8 cellular contexts compared by ENCODE assay signal in genomic region chr4:180134116-180134866, GRCh38.
DNase-seq lines count a peak whose midpoint lies in the region; ATAC-seq and TF ChIP-seq lines count a peak whose summit lies in the region.

No MANE protein-coding gene starts in this region.

- H3K9me3 ChIP-seq in adipocyte (ENCODE audit: control insufficient read depth, low read length): no peaks in the 10 kb centered on the region

- H3K36me3 ChIP-seq in adipocyte (ENCODE audit: control insufficient read depth, insufficient read depth, low read length, severe bottlenecking): no peaks in the 10 kb centered on the region

- peak overlapping the region; percentile 76 for H3K27ac Mint-ChIP-seq in nephron progenitor cell
- H3K27ac Mint-ChIP-seq in natural killer cell treated with Interleukin-12 subunit alpha and Interleukin-12 subunit beta and Interleukin-15 and Interleukin-18, amount 100 ng/mL, for 72 hours: no peak overlapping the region

- DNase-seq in GM12865 (ENCODE audit: low read depth) (peak; percentile 55), adipocyte (ENCODE audit: low read depth) (no peak), nephron progenitor cell (peak; percentile 42), NCI-H526 treated with DMSO at 0.1 percent for 48 hours (lab: John Stamatoyannopoulos, UW) (no peak), Kasumi-1 (lab: John Stamatoyannopoulos, UW) (no peak)
- no peak for DNase-seq in natural killer cell treated with Interleukin-12 subunit alpha and Interleukin-12 subunit beta and Interleukin-15 and Interleukin-18, amount 100 ng/mL, for 72 hours (ENCODE audit: low spot score)

- peaks cover 13% of the 10 kb centered on the region for H3K4me1 Mint-ChIP-seq in nephron progenitor cell
- no peaks in the 10 kb centered on the region for H3K4me1 Mint-ChIP-seq in natural killer cell treated with Interleukin-12 subunit alpha and Interleukin-12 subunit beta and Interleukin-15 and Interleukin-18, amount 100 ng/mL, for 72 hours (ENCODE audit: low read depth in 2 of 2)

- H3K27me3 Mint-ChIP-seq in nephron progenitor cell (ENCODE audit: low read depth, poor library complexity): no peaks in the 10 kb centered on the region
- H3K27me3 Mint-ChIP-seq in natural killer cell treated with Interleukin-12 subunit alpha and Interleukin-12 subunit beta and Interleukin-15 and Interleukin-18, amount 100 ng/mL, for 72 hours: no peaks in the 10 kb centered on the region

- H3K4me3 ChIP-seq in GM12865 (ENCODE audit: low read depth, low read length) (peak overlapping the region; percentile 33), adipocyte (ENCODE audit: low read length) (peak overlapping the region; percentile 31)

- H3K36me3 Mint-ChIP-seq in nephron progenitor cell (ENCODE audit: low read depth): no peaks in the 10 kb centered on the region
- H3K36me3 Mint-ChIP-seq in natural killer cell treated with Interleukin-12 subunit alpha and Interleukin-12 subunit beta and Interleukin-15 and Interleukin-18, amount 100 ng/mL, for 72 hours: no peaks in the 10 kb centered on the region

- TF ChIP-seq CTCF in GM12865 (IDR thresholded peaks at IDR 0.05; ENCODE audit: insufficient read depth, low read depth, low read length, missing control alignments) (no peak), nephron progenitor cell (IDR thresholded peaks at IDR 0.05) (no peak)

- H3K9me3 Mint-ChIP-seq in nephron progenitor cell: no peaks in the 10 kb centered on the region
- peaks cover 2% of the 10 kb centered on the region for H3K9me3 Mint-ChIP-seq in natural killer cell treated with Interleukin-12 subunit alpha and Interleukin-12 subunit beta and Interleukin-15 and Interleukin-18, amount 100 ng/mL, for 72 hours

- H3K27me3 ChIP-seq in adipocyte (replicated peaks; ENCODE audit: control insufficient read depth, insufficient read depth, low read length): no peaks in the 10 kb centered on the region

- peak; percentile 53 for ATAC-seq in HG03064 (IDR thresholded peaks at IDR 0.05; ENCODE audit: low read depth, unreplicated experiment)
- no peak for ATAC-seq in natural killer cell treated with Interleukin-12 subunit alpha and Interleukin-12 subunit beta and Interleukin-15 and Interleukin-18, amount 100 ng/mL, for 72 hours
- no peak for ATAC-seq in GM18907 (IDR thresholded peaks at IDR 0.05; ENCODE audit: unreplicated experiment)

- no peak overlapping the region for H3K9ac ChIP-seq in adipocyte (ENCODE audit: low read length)

- no peaks in the 10 kb centered on the region for H3K4me1 ChIP-seq in adipocyte (ENCODE audit: control insufficient read depth, insufficient read depth, low read length)

- peak overlapping the region; percentile 41 for H3K4me3 Mint-ChIP-seq in nephron progenitor cell
- H3K4me3 Mint-ChIP-seq in natural killer cell treated with Interleukin-12 subunit alpha and Interleukin-12 subunit beta and Interleukin-15 and Interleukin-18, amount 100 ng/mL, for 72 hours: no peak overlapping the region

Comparison
In these comparisons a context has a peak if more than half of its experiments do, and no peak if none do; other contexts are left out.
1. DNase-seq: peak in GM12865 (single experiment) and nephron progenitor cell (single experiment); none in adipocyte (single experiment), natural killer cell treated with Interleukin-12 subunit alpha and Interleukin-12 subunit beta and Interleukin-15 and Interleukin-18, amount 100 ng/mL, for 72 hours (single experiment), NCI-H526 treated with DMSO at 0.1 percent for 48 hours (single experiment) and Kasumi-1 (0 of 2).